27 cellular contexts compared by ENCODE assay signal in genomic region chr2:8654483-8654882, GRCh38.
"Had no signal": no experiment of that assay in that cellular context is flagged by ENCODE, and none has a peak within 500 bp of the region (broad histone marks: within the 10 kb centered on the region; RNA-seq: fewer than 3 reads in every experiment).

No MANE protein-coding gene starts in this region.

- H3K27me3 Mint-ChIP-seq: brain had no signal

- H3K27ac Mint-ChIP-seq: activated CD4-positive, alpha-beta T cell treated with anti-CD3 and anti-CD28 coated beads, Interleukin-2, amount 10 ng/mL, durations not matched to agents 24 days and 14 days; activated CD8-positive, alpha-beta T cell treated with anti-CD3 and anti-CD28 coated beads for 36 hours; activated naive CD4-positive, alpha-beta T cell treated with anti-CD3 and anti-CD28 coated beads, Interleukin-2, amount 10 ng/mL, durations not matched to agents 7 days and 5 days; activated naive CD8-positive, alpha-beta T cell; activated naive CD8-positive, alpha-beta T cell treated with anti-CD3 and anti-CD28 coated beads, Interleukin-2, amount 50 U/mL, for 24 hours; activated T-cell treated with anti-CD3 and anti-CD28 coated beads, Interleukin-2, amount 50 U/mL, for 24 hours; activated T-helper 2 cell treated with anti-CD3 and anti-CD28 coated beads, Interferon-gamma antibody, Interleukin-2, Interleukin-4, amounts not matched to agents 10 μg/mL and 5 μg/mL and 100 μg/mL, durations not matched to agents 14 hours and 24 hours and 36 hours had no signal

- H3K4me3 Mint-ChIP-seq: activated CD4-positive, alpha-beta T cell treated with anti-CD3 and anti-CD28 coated beads, Interleukin-2, amount 10 ng/mL, durations not matched to agents 24 days and 14 days; activated CD8-positive, alpha-beta T cell treated with anti-CD3 and anti-CD28 coated beads for 36 hours; activated naive CD4-positive, alpha-beta T cell treated with anti-CD3 and anti-CD28 coated beads, Interleukin-2, amount 10 ng/mL, durations not matched to agents 7 days and 5 days; activated naive CD8-positive, alpha-beta T cell; activated naive CD8-positive, alpha-beta T cell treated with anti-CD3 and anti-CD28 coated beads, Interleukin-2, amount 50 U/mL, for 24 hours; activated T-cell treated with anti-CD3 and anti-CD28 coated beads, Interleukin-2, amount 50 U/mL, for 24 hours had no signal

- H3K4me2 ChIP-seq: KMS-11 had no signal

- H3K36me3 Mint-ChIP-seq: activated naive CD4-positive, alpha-beta T cell treated with anti-CD3 and anti-CD28 coated beads, Interleukin-2, amount 10 ng/mL, durations not matched to agents 7 days and 5 days; brain had no signal

- H3K27ac ChIP-seq: KMS-11, SJCRH30, SK-N-MC, WERI-Rb-1 had no signal

- H3K4me3 ChIP-seq: SJCRH30, SK-N-MC had no signal

- DNase-seq: activated CD4-positive, alpha-beta T cell treated with anti-CD3 and anti-CD28 coated beads, Interleukin-2, amount 10 ng/mL, durations not matched to agents 24 days and 14 days; activated CD4-positive, alpha-beta T cell treated with anti-CD3 and anti-CD28 coated beads, Interleukin-2, amount 50 U/mL, for 4 hours; activated CD8-positive, alpha-beta T cell treated with anti-CD3 and anti-CD28 coated beads for 36 hours; activated naive CD4-positive, alpha-beta T cell treated with anti-CD3 and anti-CD28 coated beads, Interleukin-2, amount 10 ng/mL, durations not matched to agents 7 days and 5 days; activated naive CD8-positive, alpha-beta T cell treated with anti-CD3 and anti-CD28 coated beads, Interleukin-2, amount 50 U/mL, for 24 hours; anterior cingulate cortex; central memory CD4-positive, alpha-beta T cell; MM.1S; MV-4-11; NCI-H1092 treated with DMSO at 0.1 percent for 48 hours; NCI-H1417 treated with DMSO at 0.1 percent for 48 hours; NCI-H187 treated with DMSO at 0.1 percent for 48 hours; NCI-H2081; NCI-H2171 treated with DMSO at 0.1 percent for 48 hours; NCI-H226; NCI-H524 treated with DMSO at 0.1 percent for 48 hours; SHP77; SJCRH30; T1000; WERI-Rb-1 had no signal

- H3K9me3 ChIP-seq: SJCRH30 had no signal

- H3K9me3 Mint-ChIP-seq: activated CD4-positive, alpha-beta T cell treated with anti-CD3 and anti-CD28 coated beads, Interleukin-2, amount 10 ng/mL, durations not matched to agents 24 days and 14 days; activated CD8-positive, alpha-beta T cell treated with anti-CD3 and anti-CD28 coated beads for 36 hours; activated naive CD4-positive, alpha-beta T cell treated with anti-CD3 and anti-CD28 coated beads, Interleukin-2, amount 10 ng/mL, durations not matched to agents 7 days and 5 days; activated naive CD8-positive, alpha-beta T cell treated with anti-CD3 and anti-CD28 coated beads, Interleukin-2, amount 50 U/mL, for 24 hours; activated T-cell treated with anti-CD3 and anti-CD28 coated beads, Interleukin-2, amount 50 U/mL, for 24 hours; activated T-helper 2 cell treated with anti-CD3 and anti-CD28 coated beads, Interferon-gamma antibody, Interleukin-2, Interleukin-4, amounts not matched to agents 10 μg/mL and 5 μg/mL and 100 μg/mL, durations not matched to agents 14 hours and 24 hours and 36 hours had no signal

- H3K9ac ChIP-seq: KMS-11 had no signal

- H3K36me3 ChIP-seq: SJCRH30, WERI-Rb-1 had no signal

- ATAC-seq: activated CD8-positive, alpha-beta T cell treated with anti-CD3 and anti-CD28 coated beads for 36 hours; activated naive CD8-positive, alpha-beta T cell treated with anti-CD3 and anti-CD28 coated beads, Interleukin-2, amount 50 U/mL, for 24 hours; Panc1 had no signal
